Comparison of ENCODE assay signal across 16 cellular contexts in the genomic region with DNA sequence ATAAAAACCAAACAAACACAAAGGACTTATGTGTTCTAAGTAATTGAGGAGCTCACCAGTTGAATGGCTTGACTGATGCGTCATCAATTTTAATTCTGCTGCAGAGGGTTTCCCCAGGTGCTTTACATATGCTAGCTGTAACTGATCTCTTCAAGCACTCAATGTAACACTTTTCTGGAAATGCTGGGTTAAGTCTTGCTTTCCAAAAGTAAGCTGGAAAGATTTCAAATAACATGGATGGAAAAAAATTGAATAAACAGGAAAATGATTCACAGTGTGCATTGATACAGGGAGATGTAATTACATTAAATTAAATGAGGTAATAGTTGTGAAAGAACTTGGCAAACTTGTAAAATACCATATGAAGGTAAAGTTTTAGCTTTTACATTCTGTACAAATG.
DNase-seq lines count a peak whose midpoint lies in the region; ATAC-seq, FAIRE-seq and TF ChIP-seq lines count a peak whose summit lies in the region.
"Had no signal": no experiment of that assay in that cellular context is flagged by ENCODE, and none has a peak within 500 bp of the region (broad histone marks: within the 10 kb centered on the region; RNA-seq: fewer than 3 reads in every experiment).

No MANE protein-coding gene starts in this region.

- H4K20me1 ChIP-seq in endothelial cell of umbilical vein (replicated peaks; ENCODE audit: control insufficient read depth, extremely low read depth, insufficient read depth, low read length): no peaks in the 10 kb centered on the region
- no peaks in the 10 kb centered on the region for H4K20me1 ChIP-seq in keratinocyte (ENCODE audit: control insufficient read depth, extremely low read depth, insufficient read depth, low read length)
- H4K20me1 ChIP-seq: BLaER1 had no signal

- H3K36me3 ChIP-seq in endothelial cell of umbilical vein (ENCODE audit: control insufficient read depth in 2 of 2, extremely low read depth in 1 of 2, insufficient read depth in 2 of 2, low read length in 2 of 2) (no peaks in the 10 kb centered on the region), keratinocyte (ENCODE audit: control insufficient read depth in 2 of 2, extremely low read depth in 1 of 2, insufficient read depth in 2 of 2, low read length in 2 of 2) (no peaks in the 10 kb centered on the region)
- H3K36me3 ChIP-seq: BLaER1, HAP-1, MG63 had no signal

- BruUV-seq in endothelial cell of umbilical vein (replicated peaks; lab: Mats Ljungman, UMichigan): no TSS peak

- CTCF ChIA-PET in endothelial cell of umbilical vein (lab: Charles Lee): interaction anchor here (1.0 to 1.8 kb wide), 2 partner anchors 526 to 594 kb away, joined by 3 to 7 read pairs; no protein-coding TSS in a partner anchor

- POLR2A ChIA-PET in endothelial cell of umbilical vein (lab: Charles Lee): no interaction called here

- FAIRE-seq in endothelial cell of umbilical vein (lab: Jason Lieb, UNC) (peak; percentile 15), keratinocyte (lab: Jason Lieb, UNC) (peak; percentile 23)
- FAIRE-seq: RCC 7860 had no signal

- peaks cover 4 to 8% of the 10 kb centered on the region in 2 experiments for H3K27me3 ChIP-seq in endothelial cell of umbilical vein (ENCODE audit: control insufficient read depth in 2 of 2, insufficient read depth in 2 of 2, low read length in 2 of 2)
- no peaks in the 10 kb centered on the region for H3K27me3 ChIP-seq in keratinocyte (ENCODE audit: control insufficient read depth, extremely low read depth, insufficient read depth, low read length)
- H3K27me3 ChIP-seq: BLaER1, MG63 had no signal

- dilution Hi-C loops in endothelial cell of umbilical vein (cut with MboI; ENCODE audit: extremely low pct_ligation_motif_present, low sequenced_read_pairs) (no loop called here), keratinocyte (cut with MboI; ENCODE audit: extremely low pct_ligation_motif_present, low sequenced_read_pairs) (loop anchor here (25.0 kb wide), 1 partner anchor 209 kb away; no protein-coding TSS in a partner anchor)

- H3K4me2 ChIP-seq in endothelial cell of umbilical vein (ENCODE audit: insufficient read depth, low read length): no peak overlapping the region
- H3K4me2 ChIP-seq in keratinocyte (ENCODE audit: control insufficient read depth, extremely low read depth, insufficient read depth, low read depth, low read length): no peak overlapping the region
- H3K4me2 ChIP-seq: BLaER1 had no signal

- H3K4me1 ChIP-seq in endothelial cell of umbilical vein (ENCODE audit: control insufficient read depth, extremely low read depth, insufficient read depth, low read length) (no peaks in the 10 kb centered on the region), keratinocyte (ENCODE audit: control insufficient read depth, extremely low read depth, insufficient read depth, low read length) (peaks cover 4% of the 10 kb centered on the region)
- H3K4me1 ChIP-seq: BLaER1, HAP-1 had no signal

- TF ChIP-seq CTCF in endothelial cell of umbilical vein (IDR thresholded peaks at IDR 0.05; ENCODE audit: extremely low read depth in 1 of 2, insufficient read depth in 1 of 2, low read depth in 1 of 2, low read length in 2 of 2) (no peak), keratinocyte (optimal IDR thresholded peaks at IDR 0.05 in 1 of 3, IDR thresholded peaks at IDR 0.05 in 1 of 3, conservative IDR thresholded peaks at IDR 0.05 in 1 of 3; ENCODE audit: extremely low read depth in 1 of 3, insufficient read depth in 2 of 3, low read length in 3 of 3) (no peak)

- H3K9me1 ChIP-seq in endothelial cell of umbilical vein (replicated peaks; ENCODE audit: control insufficient read depth, extremely low read depth, insufficient read depth, low read length) (no peaks in the 10 kb centered on the region), keratinocyte (ENCODE audit: control insufficient read depth, extremely low read depth, insufficient read depth, low read length) (no peaks in the 10 kb centered on the region)

- no peak overlapping the region for H3K27ac ChIP-seq in endothelial cell of umbilical vein (ENCODE audit: insufficient read depth, low read depth, low read length)
- H3K27ac ChIP-seq in keratinocyte (ENCODE audit: control insufficient read depth, insufficient read depth, low read length): no peak overlapping the region
- H3K27ac ChIP-seq: BLaER1, HL-60 had no signal

- H2AFZ ChIP-seq in endothelial cell of umbilical vein (ENCODE audit: low read depth, low read length): no peak overlapping the region
- H2AFZ ChIP-seq in keratinocyte (ENCODE audit: control insufficient read depth, low read length): no peak overlapping the region

- ATAC-seq in GM21526 (IDR thresholded peaks at IDR 0.05; ENCODE audit: low FRiP score, unreplicated experiment) (no peak), HG03442 (IDR thresholded peaks at IDR 0.05; ENCODE audit: unreplicated experiment) (no peak), HG02798 (IDR thresholded peaks at IDR 0.05; ENCODE audit: poor library complexity, unreplicated experiment) (no peak)

- DNase-seq in HCEC 1CT (peak; percentile 56), M059J (ENCODE audit: low read depth) (peak; percentile 5), endothelial cell of umbilical vein (ENCODE audit: low read depth, low spot score) (peak; percentile 10), keratinocyte (ENCODE audit: low read depth, low spot score) (no peak)
- DNase-seq: KBM-7, MG63, NCI-H1092 treated with DMSO at 0.1 percent for 48 hours, NCI-H187 treated with DMSO at 0.1 percent for 48 hours, SHP77 had no signal

- intact Hi-C loops in endothelial cell of umbilical vein (cut with micrococcal nuclease): no loop called here

- TF ChIP-seq POLR2A in endothelial cell of umbilical vein (IDR thresholded peaks at IDR 0.05; ENCODE audit: low read depth, low read length): no peak

- H3K79me2 ChIP-seq in endothelial cell of umbilical vein (ENCODE audit: control insufficient read depth, insufficient read depth, low read length) (no peaks in the 10 kb centered on the region), keratinocyte (ENCODE audit: control insufficient read depth, insufficient read depth, low read length) (no peaks in the 10 kb centered on the region)

- no peak overlapping the region for H3K4me3 ChIP-seq in endothelial cell of umbilical vein (replicated peaks in 1 of 3; ENCODE audit: insufficient read depth in 1 of 3, low read depth in 1 of 3, low read length in 3 of 3)
- H3K4me3 ChIP-seq in keratinocyte (ENCODE audit: control insufficient read depth in 2 of 3, extremely low read depth in 1 of 3, insufficient read depth in 2 of 3, low read depth in 1 of 3, low read length in 3 of 3): no peak overlapping the region
- H3K4me3 ChIP-seq: BLaER1, HAP-1, MG63 had no signal

- H3K9me3 ChIP-seq in endothelial cell of umbilical vein (replicated peaks; ENCODE audit: control insufficient read depth, insufficient read depth, low read length) (no peaks in the 10 kb centered on the region), keratinocyte (ENCODE audit: control insufficient read depth, low read depth, low read length) (no peaks in the 10 kb centered on the region)
- H3K9me3 ChIP-seq: BLaER1, HAP-1, MG63 had no signal

- H3K9ac ChIP-seq in endothelial cell of umbilical vein (replicated peaks; ENCODE audit: extremely low read depth, insufficient read depth, low read length) (no peak overlapping the region), keratinocyte (ENCODE audit: control insufficient read depth, extremely low read depth, insufficient read depth, low read length) (no peak overlapping the region)
- H3K9ac ChIP-seq: BLaER1 had no signal

TF ChIP-seq in endothelial cell of umbilical vein, 7 proteins besides CTCF, POLR2A, EP300 and RAD21:
- TF ChIP-seq, protein P1, sequence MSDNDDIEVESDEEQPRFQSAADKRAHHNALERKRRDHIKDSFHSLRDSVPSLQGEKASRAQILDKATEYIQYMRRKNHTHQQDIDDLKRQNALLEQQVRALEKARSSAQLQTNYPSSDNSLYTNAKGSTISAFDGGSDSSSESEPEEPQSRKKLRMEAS (IDR thresholded peaks at IDR 0.05; ENCODE audit: insufficient read depth, insufficient read length): no peak
- TF ChIP-seq FOS (IDR thresholded peaks at IDR 0.05; ENCODE audit: borderline replicate concordance, insufficient read depth, low read length) (peak; percentile 22), EZH2 (IDR thresholded peaks at IDR 0.05; ENCODE audit: borderline replicate concordance, low read depth, low read length, severe bottlenecking) (no peak), GATA2 (IDR thresholded peaks at IDR 0.05; ENCODE audit: insufficient read depth, insufficient read length, low read depth, low read length) (no peak), MYC (IDR thresholded peaks at IDR 0.05; ENCODE audit: low read depth, low read length) (no peak), JUN (IDR thresholded peaks at IDR 0.05; ENCODE audit: borderline replicate concordance, insufficient read depth, insufficient read length, low read depth) (no peak), POLR2AphosphoS5 (IDR thresholded peaks at IDR 0.05; ENCODE audit: insufficient read depth, low read depth, low read length) (no peak)
TF ChIP-seq in endothelial cell of umbilical vein: peak in this region for 1.
